Comparison of ENCODE assay signal across 8 cellular contexts in the genomic region with DNA sequence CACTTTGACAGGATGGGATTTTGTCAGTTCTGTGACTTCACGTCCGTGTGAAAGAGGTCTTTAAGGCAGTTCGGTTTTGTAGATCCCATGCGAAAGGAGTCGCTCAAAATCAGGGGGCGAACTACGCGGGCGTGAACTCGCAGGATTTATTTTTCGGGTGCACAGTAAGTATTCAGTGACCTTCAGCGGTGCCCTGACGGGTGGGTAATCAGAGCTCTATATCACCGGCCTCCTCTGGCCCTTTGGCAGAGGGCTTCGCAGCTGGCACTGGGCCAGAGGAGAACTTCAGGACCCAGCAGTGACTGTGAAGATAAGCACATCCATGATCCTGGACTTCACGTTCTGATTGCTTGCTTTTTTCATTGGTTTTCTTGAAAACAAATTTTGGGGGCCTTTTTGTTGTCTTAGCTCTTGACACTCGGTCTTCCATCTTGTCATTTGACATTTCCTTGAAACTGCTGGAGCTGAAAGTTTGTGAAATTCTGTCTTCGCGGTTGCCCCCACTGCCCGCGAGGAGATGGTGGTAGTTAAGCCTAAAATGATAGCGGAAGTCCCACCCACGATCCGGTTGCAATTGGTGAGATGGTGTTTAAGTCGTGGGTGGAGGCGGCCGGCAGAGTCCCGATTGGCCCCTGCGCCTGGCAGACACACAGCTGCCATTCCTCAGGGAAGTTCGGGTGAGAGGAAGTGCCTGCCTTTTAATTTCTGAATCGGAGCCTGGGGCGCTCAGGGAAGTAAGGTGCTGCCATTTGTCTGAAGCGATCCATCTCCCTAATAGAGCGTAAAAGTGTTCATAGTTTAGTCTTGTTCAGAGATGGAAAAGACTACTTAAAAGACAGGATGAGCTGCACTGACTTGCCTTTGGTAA.
DNase-seq lines count a peak whose midpoint lies in the region; ATAC-seq and TF ChIP-seq lines count a peak whose summit lies in the region.

A gene (minus strand): TSS at position 535 of the 868 bp plus-strand sequence. CDS start 872 bp downstream, outside the sequence.

- peak; percentile 53 for TF ChIP-seq POLR2A in GM19099 (IDR thresholded peaks at IDR 0.05; ENCODE audit: extremely low read depth, insufficient read length, low read depth)

- DNase-seq in AG20443 (ENCODE audit: low spot score) = peak; percentile 94
- DNase-seq in NCI-H510A treated with DMSO at 0.1 percent for 48 hours (lab: John Stamatoyannopoulos, UW) = peak; percentile 95
- peak; percentile 78 to 83 for DNase-seq in activated CD4-positive, alpha-beta T cell treated with anti-CD3 and anti-CD28 coated beads for 4 hours
- DNase-seq in kidney glomerular epithelial cell (lab: John Stamatoyannopoulos, UW) = peak; percentile 81
- peak; percentile 49 to 56 for DNase-seq in stimulated activated CD4-positive, alpha-beta T cell treated with anti-CD3 and anti-CD28 coated beads, Interleukin-1b, Interleukin-23, amount 100 ng/mL, for 1 hour (ENCODE audit: low read depth in 2 of 2)

- peak; percentile 65 for ATAC-seq in HG03432 (IDR thresholded peaks at IDR 0.05; ENCODE audit: unreplicated experiment)

- peak within 1 kb of the TSS; percentile 84 for H3K27ac ChIP-seq in cingulate gyrus (ENCODE audit: low read depth, low read length)

Comparison
In these comparisons a context has a peak if more than half of its experiments do, and no peak if none do; other contexts are left out.
1. Peak in every context shown above with its lines: DNase-seq, ATAC-seq and H3K27ac ChIP-seq.